8 cellular contexts compared by ENCODE assay signal in genomic region chr5:71475788-71476384, GRCh38. TPM values are rescaled to one million over a fixed set of nuclear protein-coding genes. Genes with fewer than 3 reads are reported as not detected.
DNase-seq lines count a peak whose midpoint lies in the region; ATAC-seq and TF ChIP-seq lines count a peak whose summit lies in the region.

No MANE protein-coding gene starts in this region.

- H3K36me3 Mint-ChIP-seq in activated naive CD4-positive, alpha-beta T cell treated with anti-CD3 and anti-CD28 coated beads, Interleukin-2, amount 10 ng/mL, durations not matched to agents 7 days and 5 days = peaks cover 24% of the 10 kb centered on the region
- peaks cover 83% of the 10 kb centered on the region for H3K36me3 Mint-ChIP-seq in brain

- no peaks in the 10 kb centered on the region for H3K9me3 Mint-ChIP-seq in activated naive CD4-positive, alpha-beta T cell treated with anti-CD3 and anti-CD28 coated beads, Interleukin-2, amount 10 ng/mL, durations not matched to agents 7 days and 5 days
- H3K9me3 Mint-ChIP-seq in brain = no peaks in the 10 kb centered on the region

- DNase-seq in activated naive CD4-positive, alpha-beta T cell treated with anti-CD3 and anti-CD28 coated beads, Interleukin-2, amount 10 ng/mL, durations not matched to agents 7 days and 5 days = no peak
- no peak for DNase-seq in activated naive CD4-positive, alpha-beta T cell treated with anti-CD3 and anti-CD28 coated beads, Interleukin-2, amount 50 U/mL, for 16 hours
- DNase-seq in Kasumi-1 (lab: John Stamatoyannopoulos, UW) = peak; percentile 62 to 74
- peak; percentile 9 for DNase-seq in myocyte (ENCODE audit: low read depth)
- DNase-seq in activated CD4-positive, alpha-beta T cell treated with anti-CD3 and anti-CD28 coated beads for 48 hours = no peak

- peak overlapping the region; percentile 28 for H3K27ac Mint-ChIP-seq in activated naive CD4-positive, alpha-beta T cell treated with anti-CD3 and anti-CD28 coated beads, Interleukin-2, amount 10 ng/mL, durations not matched to agents 7 days and 5 days
- peak overlapping the region in 3 of 5 experiments; percentile 0 to 74 (median 36) for H3K27ac Mint-ChIP-seq in brain

- CTCF ChIA-PET in activated naive CD4-positive, alpha-beta T cell treated with anti-CD3 and anti-CD28 coated beads, Interleukin-2, amount 10 ng/mL, durations not matched to agents 7 days and 5 days (lab: Charles Lee) = interaction anchor here (0.8 to 5.3 kb wide), 13 partner anchors 10 to 293 kb away, joined by 3 to 41 read pairs (median 4); partner anchors contain the start of gene MCCC2

- no peak for ATAC-seq in GM18873 (IDR thresholded peaks at IDR 0.05; ENCODE audit: low FRiP score, unreplicated experiment)
- no peak for ATAC-seq in GM18511 (IDR thresholded peaks at IDR 0.05; ENCODE audit: unreplicated experiment)

- H3K4me3 Mint-ChIP-seq in activated naive CD4-positive, alpha-beta T cell treated with anti-CD3 and anti-CD28 coated beads, Interleukin-2, amount 10 ng/mL, durations not matched to agents 7 days and 5 days = no peak overlapping the region
- H3K4me3 Mint-ChIP-seq in brain = no peak overlapping the region

- no peaks in the 10 kb centered on the region for H3K4me1 Mint-ChIP-seq in activated naive CD4-positive, alpha-beta T cell treated with anti-CD3 and anti-CD28 coated beads, Interleukin-2, amount 10 ng/mL, durations not matched to agents 7 days and 5 days
- H3K4me1 Mint-ChIP-seq in brain = no peaks in the 10 kb centered on the region

- no peaks in the 10 kb centered on the region for H3K27me3 Mint-ChIP-seq in activated naive CD4-positive, alpha-beta T cell treated with anti-CD3 and anti-CD28 coated beads, Interleukin-2, amount 10 ng/mL, durations not matched to agents 7 days and 5 days
- H3K27me3 Mint-ChIP-seq in brain = no peaks in the 10 kb centered on the region

- TF ChIP-seq CTCF in brain (conservative IDR thresholded peaks at IDR 0.05) = peak; percentile 39 to 68

RNA-seq across cellular contexts. Expression of gene BDP1, which starts 20.4 kb away (rescaled TPM):
- polyA plus RNA-seq in brain (ENCODE audit: insufficient read depth, low read depth, low replicate concordance) = 1.9 TPM
- total RNA-seq in myocyte = 23.9 and 24.1 TPM in 2 replicates
- 4.0 TPM for polyA plus RNA-seq in myocyte (2012)

Comparison
In these comparisons a context has a peak if more than half of its experiments do, and no peak if none do; other contexts are left out.
1. DNase-seq: peak in Kasumi-1 (2 of 2) and myocyte (single experiment); none in activated naive CD4-positive, alpha-beta T cell treated with anti-CD3 and anti-CD28 coated beads, Interleukin-2, amount 10 ng/mL, durations not matched to agents 7 days and 5 days (single experiment), activated naive CD4-positive, alpha-beta T cell treated with anti-CD3 and anti-CD28 coated beads, Interleukin-2, amount 50 U/mL, for 16 hours (single experiment) and activated CD4-positive, alpha-beta T cell treated with anti-CD3 and anti-CD28 coated beads for 48 hours (single experiment).